ENCODE assay signal across 1 cellular context in the genomic region with DNA sequence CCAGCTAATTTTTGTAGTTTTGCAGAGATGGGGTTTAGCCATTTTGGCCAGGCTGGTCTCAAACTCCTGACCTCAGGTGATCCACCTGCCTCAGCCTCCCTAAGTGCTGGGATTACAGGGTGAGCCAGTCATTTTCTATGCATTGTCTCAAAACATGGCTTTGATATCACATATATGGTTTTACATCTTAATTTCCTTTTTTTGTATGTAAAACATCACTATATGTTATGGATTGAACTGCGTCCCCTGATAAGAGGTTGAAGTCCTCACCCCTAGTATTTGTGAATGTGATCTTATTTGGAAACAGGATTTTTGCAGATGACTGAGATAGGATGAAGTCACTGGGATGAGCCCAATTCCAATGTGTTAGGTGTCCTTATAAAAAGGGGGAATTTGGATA.
TF ChIP-seq lines count a peak whose summit lies in the region.

No MANE protein-coding gene starts in this region.

TF ChIP-seq in GM23338, 12 proteins besides CTCF, POLR2A, EP300 and RAD21 (continued from another document):
- TF ChIP-seq, protein P1, sequence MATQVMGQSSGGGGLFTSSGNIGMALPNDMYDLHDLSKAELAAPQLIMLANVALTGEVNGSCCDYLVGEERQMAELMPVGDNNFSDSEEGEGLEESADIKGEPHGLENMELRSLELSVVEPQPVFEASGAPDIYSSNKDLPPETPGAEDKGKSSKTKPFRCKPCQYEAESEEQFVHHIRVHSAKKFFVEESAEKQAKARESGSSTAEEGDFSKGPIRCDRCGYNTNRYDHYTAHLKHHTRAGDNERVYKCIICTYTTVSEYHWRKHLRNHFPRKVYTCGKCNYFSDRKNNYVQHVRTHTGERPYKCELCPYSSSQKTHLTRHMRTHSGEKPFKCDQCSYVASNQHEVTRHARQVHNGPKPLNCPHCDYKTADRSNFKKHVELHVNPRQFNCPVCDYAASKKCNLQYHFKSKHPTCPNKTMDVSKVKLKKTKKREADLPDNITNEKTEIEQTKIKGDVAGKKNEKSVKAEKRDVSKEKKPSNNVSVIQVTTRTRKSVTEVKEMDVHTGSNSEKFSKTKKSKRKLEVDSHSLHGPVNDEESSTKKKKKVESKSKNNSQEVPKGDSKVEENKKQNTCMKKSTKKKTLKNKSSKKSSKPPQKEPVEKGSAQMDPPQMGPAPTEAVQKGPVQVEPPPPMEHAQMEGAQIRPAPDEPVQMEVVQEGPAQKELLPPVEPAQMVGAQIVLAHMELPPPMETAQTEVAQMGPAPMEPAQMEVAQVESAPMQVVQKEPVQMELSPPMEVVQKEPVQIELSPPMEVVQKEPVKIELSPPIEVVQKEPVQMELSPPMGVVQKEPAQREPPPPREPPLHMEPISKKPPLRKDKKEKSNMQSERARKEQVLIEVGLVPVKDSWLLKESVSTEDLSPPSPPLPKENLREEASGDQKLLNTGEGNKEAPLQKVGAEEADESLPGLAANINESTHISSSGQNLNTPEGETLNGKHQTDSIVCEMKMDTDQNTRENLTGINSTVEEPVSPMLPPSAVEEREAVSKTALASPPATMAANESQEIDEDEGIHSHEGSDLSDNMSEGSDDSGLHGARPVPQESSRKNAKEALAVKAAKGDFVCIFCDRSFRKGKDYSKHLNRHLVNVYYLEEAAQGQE (IDR thresholded peaks at IDR 0.05; ENCODE audit: unreplicated experiment): no peak
